17 cellular contexts compared by ENCODE assay signal in the genomic region with DNA sequence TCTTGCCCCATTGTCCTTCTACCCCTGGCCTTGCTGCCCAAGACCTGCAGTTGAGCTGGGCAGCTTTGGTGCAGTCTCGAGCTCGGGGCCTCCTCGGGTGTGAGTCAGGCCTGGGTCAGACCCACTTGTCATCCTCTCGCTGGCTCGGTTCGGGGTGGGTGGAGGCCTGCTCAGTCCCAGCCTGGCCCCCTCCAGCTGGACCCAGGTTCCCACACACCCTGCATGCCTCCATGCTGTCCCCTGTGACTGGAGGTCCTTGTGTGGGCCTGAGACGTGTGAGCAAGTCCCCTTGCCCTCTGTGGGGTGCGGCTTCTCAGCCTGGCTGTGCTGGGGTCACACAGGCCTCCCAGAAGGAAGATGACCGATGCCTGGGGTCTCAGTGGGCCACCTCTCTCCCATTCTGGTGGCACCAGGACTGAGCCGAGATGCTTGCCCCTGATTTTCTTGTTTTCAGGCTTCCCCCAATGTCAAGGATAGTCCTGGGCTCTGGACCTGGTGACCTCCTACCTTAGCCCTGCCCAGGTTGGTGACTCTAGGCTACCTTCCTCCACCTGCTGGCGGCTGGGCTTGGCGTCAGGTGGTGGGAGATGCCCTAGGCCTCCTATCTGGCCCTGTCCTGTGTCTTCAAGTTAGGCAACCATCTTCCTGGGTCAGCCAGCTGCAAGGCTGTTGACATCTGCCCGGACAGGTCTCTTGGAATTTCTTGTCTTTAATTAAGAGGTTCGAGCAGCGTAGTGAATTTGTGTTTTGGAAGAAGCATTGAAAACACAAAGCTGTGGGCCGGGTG. TPM values are rescaled to one million over a fixed set of nuclear protein-coding genes. Genes with fewer than 3 reads are reported as not detected.
A peak's percentile ranks its signal among the peaks of the same experiment; 100 is the strongest.
DNase-seq lines count a peak whose midpoint lies in the region; ATAC-seq and TF ChIP-seq lines count a peak whose summit lies in the region.
"Had no signal": no experiment of that assay in that cellular context is flagged by ENCODE, and none has a peak within 500 bp of the region (broad histone marks: within the 10 kb centered on the region; RNA-seq: fewer than 3 reads in every experiment).

No MANE protein-coding gene starts in this region.

- no peak overlapping the region for H3K56ac ChIP-seq in H9 (ENCODE audit: insufficient read length, low read depth, low read length)

- H3K36me3 Mint-ChIP-seq in H9 (ENCODE audit: insufficient read depth in 1 of 3, low read depth in 3 of 3) = peaks cover 0 to 9% (median 3%) of the 10 kb centered on the region in 3 experiments; a peak in 2 of 7 replicates
- H3K36me3 Mint-ChIP-seq: CD8-positive, alpha-beta T cell had no signal

- H2BK12ac ChIP-seq in H9 (ENCODE audit: insufficient read length, low read depth, low read length) = no peak overlapping the region

- peaks cover 19 to 32% of the 10 kb centered on the region in 2 experiments for H3K4me1 Mint-ChIP-seq in H9

- no peak overlapping the region for H3K4ac ChIP-seq in H9 (ENCODE audit: low read depth, low read length)

- no peaks in the 10 kb centered on the region for H3K9me3 ChIP-seq in H9 (ENCODE audit: control insufficient read depth, low read depth, low read length)
- no peaks in the 10 kb centered on the region for H3K9me3 ChIP-seq in colonic mucosa
- no peaks in the 10 kb centered on the region for H3K9me3 ChIP-seq in right lobe of liver
- H3K9me3 ChIP-seq in spleen = peaks cover 0 to 4% (median 0%) of the 10 kb centered on the region in 8 donors
- H3K9me3 ChIP-seq in tibial nerve = peaks cover 0 to 5% (median 0%) of the 10 kb centered on the region in 4 donors
- H3K9me3 ChIP-seq: neutrophil had no signal

- no CpG with 5 or more reads among the region's 16 CpGs for WGBS in H9 (ENCODE audit: extremely low coverage, insufficient read length, low lambda C conversion rate)
- 80% methylated on average over 5 of the region's 16 CpGs for WGBS in right lobe of liver (ENCODE audit: insufficient coverage, low coverage, low lambda C conversion rate, missing lambda C conversion rate)
- WGBS in spleen, 5 donors = 87 to 96% (median 91%) methylated on average over 12 to 16 of the region's 16 CpGs
- 88 to 89% methylated on average over 11 to 16 of the region's 16 CpGs for WGBS in tibial nerve, 2 donors

- peak overlapping the region in 2 of 3 experiments; percentile 36 to 39; a peak in 1 of 7 replicates for H3K27ac Mint-ChIP-seq in H9
- H3K27ac Mint-ChIP-seq: activated T-cell treated with anti-CD3 and anti-CD28 coated beads, Interleukin-2, amount 50 U/mL, for 24 hours; CD8-positive, alpha-beta T cell had no signal

- no peaks in the 10 kb centered on the region for H3K79me1 ChIP-seq in H9 (ENCODE audit: insufficient read depth, low read depth, low read length, poor library complexity, severe bottlenecking)

- H3K18ac ChIP-seq in H9 (ENCODE audit: insufficient read length, low read depth, low read length) = no peak overlapping the region

- H3K27ac ChIP-seq in H9 (ENCODE audit: insufficient read length, low read depth, low read length) (no peak overlapping the region), colonic mucosa (no peak overlapping the region), right lobe of liver (no peak overlapping the region), spleen (no peak overlapping the region), tibial nerve (no peak overlapping the region)
- H3K27ac ChIP-seq: hepatocyte, neutrophil had no signal

- H4K91ac ChIP-seq in H9 (ENCODE audit: insufficient read length, low read depth, low read length) = no peak overlapping the region

- H3K36me3 ChIP-seq in colonic mucosa (no peaks in the 10 kb centered on the region), right lobe of liver (no peaks in the 10 kb centered on the region), spleen (no peaks in the 10 kb centered on the region), tibial nerve (no peaks in the 10 kb centered on the region)
- H3K36me3 ChIP-seq: neutrophil had no signal

- H2AFZ ChIP-seq in H9 (ENCODE audit: low read length) = no peak overlapping the region
- H2AFZ ChIP-seq: hepatocyte had no signal

- peak; percentile 20; the same call in 1 of the 3 replicates for TF ChIP-seq CTCF in H9 (conservative IDR thresholded peaks at IDR 0.05)
- no peak for TF ChIP-seq CTCF in colonic mucosa (IDR thresholded peaks at IDR 0.05)
- no peak for TF ChIP-seq CTCF in right lobe of liver (IDR thresholded peaks at IDR 0.05)
- TF ChIP-seq CTCF in spleen (IDR thresholded peaks at IDR 0.05 in 8 of 11, conservative IDR thresholded peaks at IDR 0.05 in 3 of 11) = no peak
- no peak for TF ChIP-seq CTCF in tibial nerve (IDR thresholded peaks at IDR 0.05)

- H4K20me1 ChIP-seq in H9 (ENCODE audit: control insufficient read depth, insufficient read depth, insufficient read length) = peaks cover 6% of the 10 kb centered on the region

- H3T11ph ChIP-seq in H9 (ENCODE audit: low read length) = no peak overlapping the region

- no peak overlapping the region; a peak in 1 of 5 replicates for H3K4me3 Mint-ChIP-seq in H9
- H3K4me3 Mint-ChIP-seq: activated T-cell treated with anti-CD3 and anti-CD28 coated beads, Interleukin-2, amount 50 U/mL, for 24 hours; CD8-positive, alpha-beta T cell had no signal

- H2BK120ac ChIP-seq in H9 (ENCODE audit: low read depth, low read length, poor library complexity, severe bottlenecking) = no peak overlapping the region

- ATAC-seq in right lobe of liver (no peak), HG03175 (IDR thresholded peaks at IDR 0.05; ENCODE audit: unreplicated experiment) (no peak)
- ATAC-seq: CD8-positive, alpha-beta T cell had no signal

- no peak overlapping the region for H4K5ac ChIP-seq in H9 (ENCODE audit: insufficient read length, low read depth, low read length)

- H2BK15ac ChIP-seq in H9 (ENCODE audit: low read depth, low read length) = no peak overlapping the region

- H3K9me3 Mint-ChIP-seq in H9 = no peaks in the 10 kb centered on the region
- H3K9me3 Mint-ChIP-seq: activated T-cell treated with anti-CD3 and anti-CD28 coated beads, Interleukin-2, amount 50 U/mL, for 24 hours; CD8-positive, alpha-beta T cell had no signal

- H2BK5ac ChIP-seq in H9 (ENCODE audit: insufficient read length, low read length) = no peak overlapping the region

- H3K4me1 ChIP-seq in H9 (ENCODE audit: insufficient read depth, low read length) (no peaks in the 10 kb centered on the region; the same call in 1 of the 2 replicates), colonic mucosa (peaks cover 29% of the 10 kb centered on the region), right lobe of liver (no peaks in the 10 kb centered on the region), spleen (peaks cover 0 to 4% (median 0%) of the 10 kb centered on the region in 6 donors), tibial nerve (peaks cover 0 to 12% (median 0%) of the 10 kb centered on the region in 4 donors)

- H4K8ac ChIP-seq in H9 (replicated peaks; ENCODE audit: insufficient read length, low read depth, low read length) = no peak overlapping the region

- DNase-seq in H9 (no peak), colonic mucosa (peak; percentile 24), right lobe of liver (peak in 2 of 3 donors; percentile 11 to 45), spleen (peak; percentile 16), tibial nerve (ENCODE audit: low spot score in 2 of 2) (no peak), NCI-H82 (lab: John Stamatoyannopoulos, UW) (no peak)
- DNase-seq: activated T-cell treated with anti-CD3 and anti-CD28 coated beads, Interleukin-2, amount 50 U/mL, for 24 hours; CD8-positive, alpha-beta T cell; GF-D8; MV-4-11; NCI-H1694 treated with DMSO at 0.1 percent for 48 hours; retina; T-helper 9 cell had no signal

- H2AK5ac ChIP-seq in H9 (ENCODE audit: insufficient read length, low read length) = no peak overlapping the region

- H3K79me2 ChIP-seq in H9 (ENCODE audit: insufficient read depth, low read length) = no peaks in the 10 kb centered on the region; the same call in 1 of the 2 replicates
- H3K79me2 ChIP-seq: hepatocyte had no signal

- no peaks in the 10 kb centered on the region for H3K27me3 Mint-ChIP-seq in H9 (ENCODE audit: low read depth)
- H3K27me3 Mint-ChIP-seq: activated T-cell treated with anti-CD3 and anti-CD28 coated beads, Interleukin-2, amount 50 U/mL, for 24 hours had no signal

- TF ChIP-seq POLR2A in right lobe of liver (IDR thresholded peaks at IDR 0.05) (no peak), spleen (IDR thresholded peaks at IDR 0.05) (no peak), tibial nerve (IDR thresholded peaks at IDR 0.05) (no peak)

- H3K27me3 ChIP-seq in H9 (ENCODE audit: insufficient read depth, low read length) (no peaks in the 10 kb centered on the region), colonic mucosa (no peaks in the 10 kb centered on the region), right lobe of liver (no peaks in the 10 kb centered on the region), spleen (replicated peaks in 1 of 7) (no peaks in the 10 kb centered on the region), tibial nerve (no peaks in the 10 kb centered on the region)
- H3K27me3 ChIP-seq: hepatocyte had no signal

- H3K23me2 ChIP-seq in H9 (ENCODE audit: insufficient read length, low read depth, low read length, poor library complexity, severe bottlenecking) = no peaks in the 10 kb centered on the region

- no peak for TF ChIP-seq EP300 in tibial nerve (IDR thresholded peaks at IDR 0.05)

- no peak overlapping the region for H3K4me3 ChIP-seq in colonic mucosa
- H3K4me3 ChIP-seq in right lobe of liver = no peak overlapping the region
- no peak overlapping the region for H3K4me3 ChIP-seq in spleen
- H3K4me3 ChIP-seq in tibial nerve = no peak overlapping the region
- H3K4me3 ChIP-seq: hepatocyte, lung had no signal

- no peak overlapping the region for H3K23ac ChIP-seq in H9 (ENCODE audit: insufficient read length, low read depth, low read length)

- intact Hi-C loops in colonic mucosa (cut with DNase I) = loop anchor here (5.0 kb wide), 1 partner anchor 33 kb away; no protein-coding TSS in a partner anchor
- intact Hi-C loops in right lobe of liver (cut with DNase I) = no loop called here
- intact Hi-C loops in spleen (cut with DNase I; ENCODE audit: low total_unique reads) = no loop called here

- H3K9ac ChIP-seq in H9 (ENCODE audit: extremely low read depth, insufficient read length, low read length) = no peak overlapping the region
- H3K9ac ChIP-seq in colonic mucosa (ENCODE audit: low read depth in 2 of 2, low read length in 2 of 2) = peak overlapping the region in 1 of 2 donors; percentile 15

- H2BK20ac ChIP-seq in H9 (ENCODE audit: low read depth, low read length, poor library complexity, severe bottlenecking) = no peak overlapping the region

- no peak overlapping the region; the same call in 1 of the 2 replicates for H3K14ac ChIP-seq in H9 (ENCODE audit: insufficient read depth, low read length)

- H3K4me2 ChIP-seq in H9 (ENCODE audit: insufficient read depth, insufficient read length, low read length) = no peak overlapping the region
- H3K4me2 ChIP-seq: hepatocyte had no signal

RNA-seq across cellular contexts. Expression of a gene that starts 15.1 kb away (rescaled TPM):
- total RNA-seq in H9 (2021) (69.4 and 70.5 TPM in 2 replicates), colonic mucosa (100 to 1,000 TPM; 161 to 238 TPM), right lobe of liver (1 to 10 TPM in 5 of 6 experiments, under 1 TPM in 1; 0.43 to 3.6 (median 1.3) TPM), spleen (10 to 100 TPM in 3 of 7 donors, 1 to 10 TPM in 4; 4.7 to 20.0 (median 9.1) TPM), tibial nerve (10 to 100 TPM in 2 of 4 donors, 1 to 10 TPM in 2; 3.8 to 17.7 (median 9.0) TPM)
- polyA plus RNA-seq in spleen = 1 to 10 TPM; 1.8 to 5.9 (median 1.9) TPM

Comparison
In these comparisons a context has a peak if more than half of its experiments do, and no peak if none do; other contexts are left out.
1. DNase-seq: peak in colonic mucosa (single experiment), right lobe of liver (2 of 3) and spleen (single experiment); none in H9 (single experiment), tibial nerve (0 of 2) and NCI-H82 (single experiment).